17 cellular contexts compared by ENCODE assay signal in genomic region chr1:41727749-41728115, GRCh38.
DNase-seq lines count a peak whose midpoint lies in the region; ATAC-seq and TF ChIP-seq lines count a peak whose summit lies in the region.
"Had no signal": no experiment of that assay in that cellular context is flagged by ENCODE, and none has a peak within 500 bp of the region (broad histone marks: within the 10 kb centered on the region; RNA-seq: fewer than 3 reads in every experiment).

No MANE protein-coding gene starts in this region.

- H3K27me3 Mint-ChIP-seq in activated CD4-positive, alpha-beta T cell treated with anti-CD3 and anti-CD28 coated beads, Interleukin-2, amount 10 ng/mL, durations not matched to agents 24 days and 14 days: no peaks in the 10 kb centered on the region
- peaks cover 3% of the 10 kb centered on the region for H3K27me3 Mint-ChIP-seq in dendritic cell treated with granulocyte-macrophage colony-stimulating factor and Interleukin-4, amounts not matched to agents 40 ng/mL and 50 ng/mL, for 4 days
- H3K27me3 Mint-ChIP-seq in stimulated activated memory B cell treated with anti-CD40 and anti-IgM and Interleukin-4, amounts not matched to agents 10 μg/mL and 1 μg/mL and 100 μg/mL, for 72 hours: no peaks in the 10 kb centered on the region
- H3K27me3 Mint-ChIP-seq: CD4-positive, alpha-beta T cell had no signal

- no peaks in the 10 kb centered on the region for H3K9me2 ChIP-seq in OCI-LY1 (ENCODE audit: low read depth, low read length)

- no peaks in the 10 kb centered on the region for H3K27me3 ChIP-seq in OCI-LY1 (ENCODE audit: insufficient read depth, low read length)
- H3K27me3 ChIP-seq in esophagus squamous epithelium: no peaks in the 10 kb centered on the region
- H3K27me3 ChIP-seq: pancreas, transverse colon had no signal

- H3K27ac ChIP-seq in OCI-LY1 (ENCODE audit: low read depth, low read length, poor library complexity, severe bottlenecking) (peak overlapping the region; percentile 86), esophagus squamous epithelium (no peak overlapping the region)
- H3K27ac ChIP-seq: A549, pancreas, transverse colon had no signal

- peak overlapping the region; percentile 27; the same call in 1 of the 2 replicates for H3K9ac ChIP-seq in OCI-LY1 (ENCODE audit: low read length)

- H3F3A ChIP-seq in OCI-LY1 (ENCODE audit: insufficient read depth, low read length): no peaks in the 10 kb centered on the region

- H3K4me1 Mint-ChIP-seq in activated CD4-positive, alpha-beta T cell treated with anti-CD3 and anti-CD28 coated beads, Interleukin-2, amount 10 ng/mL, durations not matched to agents 24 days and 14 days: peaks cover 51% of the 10 kb centered on the region
- H3K4me1 Mint-ChIP-seq in dendritic cell treated with granulocyte-macrophage colony-stimulating factor and Interleukin-4, amounts not matched to agents 40 ng/mL and 50 ng/mL, for 4 days (ENCODE audit: low read depth): peaks cover 89% of the 10 kb centered on the region
- peaks cover 61% of the 10 kb centered on the region for H3K4me1 Mint-ChIP-seq in stimulated activated memory B cell treated with anti-CD40 and anti-IgM and Interleukin-4, amounts not matched to agents 10 μg/mL and 1 μg/mL and 100 μg/mL, for 72 hours
- H3K4me1 Mint-ChIP-seq: endodermal cell had no signal

- peaks cover 5% of the 10 kb centered on the region for H3K9me3 Mint-ChIP-seq in activated CD4-positive, alpha-beta T cell treated with anti-CD3 and anti-CD28 coated beads, Interleukin-2, amount 10 ng/mL, durations not matched to agents 24 days and 14 days
- H3K9me3 Mint-ChIP-seq in dendritic cell treated with granulocyte-macrophage colony-stimulating factor and Interleukin-4, amounts not matched to agents 40 ng/mL and 50 ng/mL, for 4 days: no peaks in the 10 kb centered on the region
- no peaks in the 10 kb centered on the region for H3K9me3 Mint-ChIP-seq in stimulated activated memory B cell treated with anti-CD40 and anti-IgM and Interleukin-4, amounts not matched to agents 10 μg/mL and 1 μg/mL and 100 μg/mL, for 72 hours
- H3K9me3 Mint-ChIP-seq: activated T-cell treated with anti-CD3 and anti-CD28 coated beads, Interleukin-2, amount 50 U/mL, for 4 hours; CD4-positive, alpha-beta T cell; endodermal cell had no signal

- ATAC-seq in stimulated activated memory B cell treated with anti-CD40 and anti-IgM and Interleukin-4, amounts not matched to agents 10 μg/mL and 1 μg/mL and 100 μg/mL, for 72 hours: no peak

- no peak for DNase-seq in activated CD4-positive, alpha-beta T cell treated with anti-CD3 and anti-CD28 coated beads, Interleukin-2, amount 10 ng/mL, durations not matched to agents 24 days and 14 days
- DNase-seq in activated CD4-positive, alpha-beta T cell treated with anti-CD3 and anti-CD28 coated beads, Interleukin-2, amount 50 U/mL, for 48 hours: no peak
- DNase-seq in esophagus squamous epithelium (lab: John Stamatoyannopoulos, UW): no peak
- no peak for DNase-seq in C1 segment of cervical spinal cord (lab: John Stamatoyannopoulos, UW)
- no peak for DNase-seq in retina
- DNase-seq: activated T-cell treated with anti-CD3 and anti-CD28 coated beads, Interleukin-2, amount 50 U/mL, for 4 hours; amniotic stem cell; CD4-positive, alpha-beta T cell; central memory CD4-positive, alpha-beta T cell; endodermal cell; stimulated activated CD4-positive, alpha-beta T cell treated with anti-CD3 and anti-CD28 coated beads, Interleukin-4, amount 100 ng/mL, for 24 hours had no signal

- H3K79me2 ChIP-seq in OCI-LY1 (ENCODE audit: insufficient read depth, low read length): no peaks in the 10 kb centered on the region

- H3K36me3 ChIP-seq in OCI-LY1 (ENCODE audit: insufficient read depth, low read length) (no peaks in the 10 kb centered on the region), esophagus squamous epithelium (no peaks in the 10 kb centered on the region)
- H3K36me3 ChIP-seq: pancreas, transverse colon had no signal

- peak overlapping the region; percentile 47 for H3K4me2 ChIP-seq in OCI-LY1 (ENCODE audit: low read length)
- H3K4me2 ChIP-seq: A549 had no signal

- 80 to 90% methylated on average over 1 to 4 of the region's 4 CpGs for WGBS in esophagus squamous epithelium, 2 donors

- no peak for TF ChIP-seq POLR2A in esophagus squamous epithelium (IDR thresholded peaks at IDR 0.05)

- peaks cover 3% of the 10 kb centered on the region for H3K36me3 Mint-ChIP-seq in activated CD4-positive, alpha-beta T cell treated with anti-CD3 and anti-CD28 coated beads, Interleukin-2, amount 10 ng/mL, durations not matched to agents 24 days and 14 days (ENCODE audit: low read depth)
- H3K36me3 Mint-ChIP-seq in dendritic cell treated with granulocyte-macrophage colony-stimulating factor and Interleukin-4, amounts not matched to agents 40 ng/mL and 50 ng/mL, for 4 days (ENCODE audit: low read depth): no peaks in the 10 kb centered on the region
- H3K36me3 Mint-ChIP-seq in stimulated activated memory B cell treated with anti-CD40 and anti-IgM and Interleukin-4, amounts not matched to agents 10 μg/mL and 1 μg/mL and 100 μg/mL, for 72 hours: no peaks in the 10 kb centered on the region

- no peak for TF ChIP-seq CTCF in OCI-LY1 (IDR thresholded peaks at IDR 0.05; ENCODE audit: low read length)
- no peak for TF ChIP-seq CTCF in esophagus squamous epithelium (IDR thresholded peaks at IDR 0.05)

- H3K27ac Mint-ChIP-seq in activated CD4-positive, alpha-beta T cell treated with anti-CD3 and anti-CD28 coated beads, Interleukin-2, amount 10 ng/mL, durations not matched to agents 24 days and 14 days: peak overlapping the region; percentile 90
- H3K27ac Mint-ChIP-seq in dendritic cell treated with granulocyte-macrophage colony-stimulating factor and Interleukin-4, amounts not matched to agents 40 ng/mL and 50 ng/mL, for 4 days: peak overlapping the region; percentile 89
- peak overlapping the region; percentile 86 for H3K27ac Mint-ChIP-seq in stimulated activated memory B cell treated with anti-CD40 and anti-IgM and Interleukin-4, amounts not matched to agents 10 μg/mL and 1 μg/mL and 100 μg/mL, for 72 hours
- H3K27ac Mint-ChIP-seq: CD4-positive, alpha-beta T cell; endodermal cell had no signal

- H3K9me3 ChIP-seq in OCI-LY1 (ENCODE audit: low read length) (no peaks in the 10 kb centered on the region), esophagus squamous epithelium (no peaks in the 10 kb centered on the region)
- H3K9me3 ChIP-seq: A549, pancreas, transverse colon had no signal

- H3K4me3 ChIP-seq in OCI-LY1 (ENCODE audit: low read depth, low read length, poor library complexity, severe bottlenecking) (peak overlapping the region; percentile 5), esophagus squamous epithelium (no peak overlapping the region)
- H3K4me3 ChIP-seq: A549, pancreas, transverse colon had no signal

- H3K4me1 ChIP-seq in OCI-LY1 (ENCODE audit: insufficient read depth, low read length, severe bottlenecking) (peaks cover 36% of the 10 kb centered on the region), esophagus squamous epithelium (peaks cover 5 to 46% (median 10%) of the 10 kb centered on the region in 3 donors)
- H3K4me1 ChIP-seq: A549, pancreas had no signal

- intact Hi-C loops in activated CD4-positive, alpha-beta T cell treated with anti-CD3 and anti-CD28 coated beads, Interleukin-2, amount 10 ng/mL, durations not matched to agents 24 days and 14 days (cut with micrococcal nuclease): loop anchor here (1.0 to 5.0 kb wide), 3 partner anchors 12 to 55 kb away; no protein-coding TSS in a partner anchor
- intact Hi-C loops in dendritic cell treated with granulocyte-macrophage colony-stimulating factor and Interleukin-4, amounts not matched to agents 40 ng/mL and 50 ng/mL, for 4 days (cut with micrococcal nuclease): loop anchor here (1.0 to 5.0 kb wide), 3 partner anchors 12 to 71 kb away; no protein-coding TSS in a partner anchor
- intact Hi-C loops in esophagus squamous epithelium (cut with DNase I): no loop called here

- H2AFZ ChIP-seq in OCI-LY1 (ENCODE audit: low read length): no peak overlapping the region

- H3K4me3 Mint-ChIP-seq in activated CD4-positive, alpha-beta T cell treated with anti-CD3 and anti-CD28 coated beads, Interleukin-2, amount 10 ng/mL, durations not matched to agents 24 days and 14 days: peak overlapping the region; percentile 50
- H3K4me3 Mint-ChIP-seq in dendritic cell treated with granulocyte-macrophage colony-stimulating factor and Interleukin-4, amounts not matched to agents 40 ng/mL and 50 ng/mL, for 4 days: peak overlapping the region; percentile 46
- H3K4me3 Mint-ChIP-seq in stimulated activated memory B cell treated with anti-CD40 and anti-IgM and Interleukin-4, amounts not matched to agents 10 μg/mL and 1 μg/mL and 100 μg/mL, for 72 hours: peak overlapping the region; percentile 22
- H3K4me3 Mint-ChIP-seq: endodermal cell had no signal

- no peaks in the 10 kb centered on the region for H4K20me1 ChIP-seq in OCI-LY1 (ENCODE audit: insufficient read depth, low read length)
